8 cellular contexts compared by ENCODE assay signal in the genomic region with DNA sequence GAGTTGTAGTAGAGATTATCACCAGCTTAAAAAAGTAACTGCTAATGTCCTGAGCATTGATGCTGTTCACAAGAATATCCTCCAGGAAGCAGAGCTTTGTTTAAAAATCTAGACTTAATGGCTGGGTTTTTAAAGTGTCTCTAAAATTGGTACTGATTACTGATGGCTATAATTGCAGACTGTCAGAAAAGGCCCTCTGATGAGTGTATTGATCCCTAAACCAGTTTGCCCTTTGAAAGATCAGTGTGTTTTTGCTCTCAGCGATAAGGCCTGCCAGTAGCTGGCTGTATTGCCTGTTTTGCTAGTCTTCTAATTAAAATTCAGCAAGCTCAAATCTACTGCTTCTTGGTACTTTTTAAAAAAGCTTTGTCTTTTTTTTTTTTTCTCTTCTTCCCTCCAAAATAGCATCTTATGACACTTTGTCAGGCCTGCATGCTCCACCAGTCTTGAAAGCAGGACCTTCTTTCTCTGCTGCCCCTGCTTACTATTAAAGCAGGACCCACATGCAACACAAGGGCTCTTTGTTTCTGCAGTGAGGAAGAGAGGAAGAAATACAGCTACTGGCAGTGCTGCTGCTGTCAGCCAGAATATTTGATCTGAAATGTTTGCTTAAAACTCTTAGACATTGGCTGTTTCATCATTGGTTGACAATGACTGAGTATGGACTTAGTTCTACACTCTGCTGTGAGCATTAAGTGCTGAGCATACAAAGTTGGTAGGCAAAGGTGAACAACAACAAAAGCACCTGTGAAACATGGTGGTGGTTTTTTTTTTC. TPM values are rescaled to one million over a fixed set of nuclear protein-coding genes. Genes with fewer than 3 reads are reported as not detected.
DNase-seq lines count a peak whose midpoint lies in the region; ATAC-seq lines count a peak whose summit lies in the region.

No MANE protein-coding gene starts in this region.

- H3K27me3 ChIP-seq in HUES64 (ENCODE audit: insufficient read depth, low read length), result 0 out of 2 replicates have a peak, but pooled peaks cover 5% of the 10 kb centered on the region

- peaks cover 44 to 68% of the 10 kb centered on the region in 2 donors for H3K4me1 Mint-ChIP-seq in immature natural killer cell

- H3K27ac Mint-ChIP-seq in immature natural killer cell, result peak overlapping the region in 4 of 6 donors; percentile 76 to 99 (median 98)

- no peaks in the 10 kb centered on the region for H3K36me3 ChIP-seq in HUES64 (ENCODE audit: insufficient read depth, low read length)

- peaks cover 8% of the 10 kb centered on the region; the same call in 1 of the 2 replicates for H3K4me1 ChIP-seq in HUES64 (ENCODE audit: insufficient read depth, low read length)

- ATAC-seq in HG03108 (IDR thresholded peaks at IDR 0.05; ENCODE audit: unreplicated experiment), result no peak
- ATAC-seq in HG03378 (IDR thresholded peaks at IDR 0.05; ENCODE audit: unreplicated experiment), result no peak
- no peak for ATAC-seq in GM21576 (IDR thresholded peaks at IDR 0.05; ENCODE audit: unreplicated experiment)

- H3K36me3 Mint-ChIP-seq in immature natural killer cell, result no peaks in the 10 kb centered on the region

- peak overlapping the region; percentile 89; the same call in 1 of the 2 replicates for H3K4me3 ChIP-seq in HUES64 (ENCODE audit: low read length)

- WGBS in HUES64, result 92% methylated on average over 1 of the region's 1 CpG

- H3K9ac ChIP-seq in HUES64 (ENCODE audit: low read depth, low read length), result no peak overlapping the region

- H3K27ac ChIP-seq in HUES64 (ENCODE audit: low read depth, low read length), result no peak overlapping the region

- H3K27me3 Mint-ChIP-seq in immature natural killer cell (ENCODE audit: low read depth in 3 of 3), result peaks cover 2 to 6% (median 4%) of the 10 kb centered on the region in 3 donors

- H3K4me3 Mint-ChIP-seq in immature natural killer cell, result peak overlapping the region; percentile 89 to 97 (median 95)

- H3K9me3 Mint-ChIP-seq in immature natural killer cell, result no peaks in the 10 kb centered on the region

- no peaks in the 10 kb centered on the region for H3K9me3 ChIP-seq in HUES64 (ENCODE audit: insufficient read depth, low read depth, low read length)

- DNase-seq in C1 segment of cervical spinal cord (lab: John Stamatoyannopoulos, UW) (peak in 11 of 14 donors; percentile 3 to 49 (median 21)), RPMI8226 (peak; percentile 83), immature natural killer cell (no peak), iPS-NIHi7 (ENCODE audit: extremely low spot score) (no peak)

RNA-seq across cellular contexts. Expression of a gene that starts 1.8 kb away (rescaled TPM):
- polyA plus RNA-seq in HUES64 (2013, experiment 1 of 2), result 49.0 TPM
- polyA plus RNA-seq in HUES64 (2013, experiment 2 of 2), result 43.4 TPM
- polyA plus RNA-seq in immature natural killer cell, result 100 to 1,000 TPM; 206 to 280 (median 233) TPM

Comparison
In these comparisons a context has a peak if more than half of its experiments do, and no peak if none do; other contexts are left out.
1. DNase-seq: peak in C1 segment of cervical spinal cord (11 of 14) and RPMI8226 (single experiment); none in immature natural killer cell (0 of 3) and iPS-NIHi7 (single experiment).